In the genomic region with DNA sequence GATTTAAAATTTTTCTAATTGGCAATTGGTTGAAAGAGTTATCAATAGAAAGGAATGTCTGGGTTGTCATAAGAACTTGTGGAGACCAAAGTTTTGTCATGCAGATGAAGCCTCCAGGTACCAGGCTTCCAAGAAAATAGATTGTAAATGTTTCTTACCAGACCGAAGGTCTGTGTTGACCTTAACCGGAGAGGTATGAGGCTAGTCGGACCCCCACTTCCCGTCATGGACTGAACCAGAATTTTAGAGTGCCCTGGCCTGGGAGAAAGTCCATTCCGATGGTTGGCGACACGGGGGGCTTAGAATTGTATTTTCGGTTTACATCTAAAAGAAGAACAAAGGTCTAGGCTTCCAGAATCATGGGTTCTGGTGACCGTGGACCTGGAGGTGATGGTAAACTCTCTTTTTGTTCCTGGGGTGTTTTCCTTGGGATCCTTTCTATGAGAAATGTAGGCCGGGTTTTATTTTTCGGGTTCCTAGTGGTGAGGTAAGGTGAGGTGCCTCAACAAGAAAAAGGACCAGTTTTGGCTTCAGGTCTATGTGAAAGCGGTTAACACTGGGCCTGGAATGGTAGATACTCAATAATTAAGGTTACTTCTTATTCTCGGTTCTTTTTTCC, we compare ENCODE assay signal across 8 cellular contexts. TPM values are rescaled to one million over a fixed set of nuclear protein-coding genes. Genes with fewer than 3 reads are reported as not detected.
DNase-seq lines count a peak whose midpoint lies in the region; ATAC-seq and TF ChIP-seq lines count a peak whose summit lies in the region.

No MANE protein-coding gene starts in this region.

- H2AFZ ChIP-seq in MM.1S (ENCODE audit: low read length): peak overlapping the region; percentile 97

- H3K9ac ChIP-seq in MM.1S (ENCODE audit: low read length): peak overlapping the region; percentile 94; the same call in 1 of the 2 replicates
- peak overlapping the region; percentile 71 to 80 for H3K9ac ChIP-seq in duodenal mucosa (ENCODE audit: low read depth in 1 of 2, low read length in 2 of 2)

- ATAC-seq in HG02763 (IDR thresholded peaks at IDR 0.05; ENCODE audit: unreplicated experiment): no peak

- H3K4me1 ChIP-seq in BE2C (no peaks in the 10 kb centered on the region), MM.1S (ENCODE audit: low read length) (peaks cover 13% of the 10 kb centered on the region), duodenal mucosa (ENCODE audit: control insufficient read depth in 1 of 2, insufficient read depth in 2 of 2, low read length in 2 of 2) (peaks cover 7 to 12% of the 10 kb centered on the region in 2 donors)

- peak overlapping the region; percentile 92 to 96 (median 95) for H3K27ac Mint-ChIP-seq in nephron

- H3K4me1 Mint-ChIP-seq in nephron: peaks cover 26% of the 10 kb centered on the region

- H3K36me3 ChIP-seq in BE2C (peaks cover 24% of the 10 kb centered on the region), MM.1S (replicated peaks; ENCODE audit: insufficient read depth, low read length) (peaks cover 10% of the 10 kb centered on the region; the same call in 1 of the 2 replicates), duodenal mucosa (ENCODE audit: control insufficient read depth in 1 of 2, insufficient read depth in 2 of 2, low read length in 2 of 2) (peaks cover 7 to 20% of the 10 kb centered on the region in 2 donors)

- H3K4me3 Mint-ChIP-seq in nephron: peak overlapping the region; percentile 90 to 98 (median 93)

- H3K79me2 ChIP-seq in MM.1S (ENCODE audit: low read length): peaks cover 50% of the 10 kb centered on the region

- DNase-seq in BE2C (no peak), MM.1S (no peak), DMS53 treated with DMSO at 0.1 percent for 48 hours (lab: John Stamatoyannopoulos, UW; ENCODE audit: unreplicated experiment) (no peak), NAMALWA (ENCODE audit: low spot score) (no peak), GM19240 (ENCODE audit: insufficient read length, low spot score) (no peak)

- peak overlapping the region; percentile 67 for H3K4me2 ChIP-seq in MM.1S (ENCODE audit: low read depth, low read length)

- H3F3A ChIP-seq in MM.1S (ENCODE audit: insufficient read depth, low read length): peaks cover 16% of the 10 kb centered on the region; the same call in 1 of the 2 replicates

- peaks cover 10% of the 10 kb centered on the region for H3K36me3 Mint-ChIP-seq in nephron (ENCODE audit: low read depth)

- H3K9me3 ChIP-seq in BE2C (no peaks in the 10 kb centered on the region), MM.1S (replicated peaks; ENCODE audit: insufficient read depth, low read length) (no peaks in the 10 kb centered on the region), duodenal mucosa (ENCODE audit: control insufficient read depth in 1 of 2, low read length in 2 of 2) (no peaks in the 10 kb centered on the region)

- H3K27me3 ChIP-seq in BE2C: peaks cover 5% of the 10 kb centered on the region; the same call in 1 of the 2 replicates
- no peaks in the 10 kb centered on the region for H3K27me3 ChIP-seq in MM.1S (replicated peaks; ENCODE audit: insufficient read depth, low read length)
- peaks cover 0 to under 1% of the 10 kb centered on the region in 2 donors for H3K27me3 ChIP-seq in duodenal mucosa (ENCODE audit: control insufficient read depth in 1 of 2, insufficient read depth in 2 of 2, low read length in 2 of 2)

- H4K20me1 ChIP-seq in MM.1S (ENCODE audit: insufficient read depth, low read length): no peaks in the 10 kb centered on the region

- H3K27me3 Mint-ChIP-seq in nephron (ENCODE audit: low read depth): peaks cover 31% of the 10 kb centered on the region

- TF ChIP-seq CTCF in BE2C (IDR thresholded peaks at IDR 0.05; ENCODE audit: low read depth, low read length): no peak
- no peak; the same call in 1 of the 2 replicates for TF ChIP-seq CTCF in MM.1S (IDR thresholded peaks at IDR 0.05; ENCODE audit: low read length)
- TF ChIP-seq CTCF in nephron (IDR thresholded peaks at IDR 0.05; ENCODE audit: unreplicated experiment in 3 of 3): no peak

- H3K4me3 ChIP-seq in BE2C (ENCODE audit: low read depth, low read length): peak overlapping the region; percentile 98
- H3K4me3 ChIP-seq in MM.1S (ENCODE audit: low read length): peak overlapping the region; percentile 89
- peak overlapping the region; percentile 87 to 99 for H3K4me3 ChIP-seq in duodenal mucosa (ENCODE audit: low read depth in 1 of 2, low read length in 2 of 2)

- H3K9me2 ChIP-seq in MM.1S (replicated peaks; ENCODE audit: insufficient read depth, low read length): no peaks in the 10 kb centered on the region

- H3K27ac ChIP-seq in MM.1S (ENCODE audit: low read length): peak overlapping the region; percentile 84; the same call in 1 of the 2 replicates
- H3K27ac ChIP-seq in duodenal mucosa (ENCODE audit: low read depth, low read length): peak overlapping the region; percentile 52

- peaks cover 3% of the 10 kb centered on the region for H3K9me3 Mint-ChIP-seq in nephron

RNA-seq across cellular contexts. Expression of gene UHMK1, which starts 0.4 kb away (rescaled TPM):
- 7.3 TPM for polyA plus RNA-seq in BE2C (2012; ENCODE audit: insufficient read depth, insufficient read length, low read depth)
